Comparison of ENCODE assay signal across 14 cellular contexts in genomic region chr7:39428221-39428620, GRCh38.
DNase-seq lines count a peak whose midpoint lies in the region; ATAC-seq and TF ChIP-seq lines count a peak whose summit lies in the region.
"Had no signal": no experiment of that assay in that cellular context is flagged by ENCODE, and none has a peak within 500 bp of the region (broad histone marks: within the 10 kb centered on the region; RNA-seq: fewer than 3 reads in every experiment).

No MANE protein-coding gene starts in this region.

- no peak for ATAC-seq in HG02642 (IDR thresholded peaks at IDR 0.05; ENCODE audit: poor library complexity, unreplicated experiment)

- DNase-seq in ACHN: peak; percentile 53
- DNase-seq in HS-5 (ENCODE audit: low read depth): peak; percentile 74
- DNase-seq in astrocyte of the spinal cord (ENCODE audit: low read depth, low spot score): peak; percentile 72
- DNase-seq in hepatic stellate cell (ENCODE audit: low spot score): peak; percentile 16
- no peak for DNase-seq in DMS153 (lab: John Stamatoyannopoulos, UW)
- DNase-seq in GF-D8 (lab: John Stamatoyannopoulos, UW): no peak
- no peak for DNase-seq in Kasumi-1 (lab: John Stamatoyannopoulos, UW)
- DNase-seq: activated CD4-positive, alpha-beta T cell treated with anti-CD3 and anti-CD28 coated beads for 1 hour; activated T-cell treated with anti-CD3 and anti-CD28 coated beads, Interleukin-2, amount 50 U/mL, for 1 hour; amniotic stem cell; ovary; stimulated activated CD4-positive, alpha-beta T cell treated with anti-CD3 and anti-CD28 coated beads, Interleukin-15, amount 100 ng/mL, for 24 hours; transverse colon had no signal

- no peak overlapping the region for H3K4me3 ChIP-seq in astrocyte of the spinal cord (ENCODE audit: low read depth, low read length)
- H3K4me3 ChIP-seq: ovary, transverse colon had no signal

- no peak for TF ChIP-seq CTCF in astrocyte of the spinal cord (IDR thresholded peaks at IDR 0.05; ENCODE audit: low read depth, low read length)

- in situ Hi-C loops in ACHN (cut with HindIII; ENCODE audit: low pct_ligation_motif_present, low pct_unique_long_range_greater_than_20kb, low sequenced_read_pairs): no loop called here
- in situ Hi-C loops in astrocyte of the spinal cord (cut with HindIII; ENCODE audit: low sequenced_read_pairs): no loop called here

Comparison
In these comparisons a context has a peak if more than half of its experiments do, and no peak if none do; other contexts are left out.
1. DNase-seq: peak in ACHN (single experiment), HS-5 (single experiment), astrocyte of the spinal cord (single experiment) and hepatic stellate cell (single experiment); none in DMS153 (single experiment), GF-D8 (single experiment) and Kasumi-1 (0 of 2).